ENCODE assay signal across 17 cellular contexts in genomic region chr3:31423522-31423921, GRCh38.
DNase-seq lines count a peak whose midpoint lies in the region; ATAC-seq and TF ChIP-seq lines count a peak whose summit lies in the region.
"Had no signal": no experiment of that assay in that cellular context is flagged by ENCODE, and none has a peak within 500 bp of the region (broad histone marks: within the 10 kb centered on the region; RNA-seq: fewer than 3 reads in every experiment).

No MANE protein-coding gene starts in this region.

- no peak overlapping the region for H3K23ac ChIP-seq in mesenchymal stem cell (ENCODE audit: low read length in 2 of 2)

- DNase-seq in AG08395 (ENCODE audit: low spot score) (peak; percentile 11), cardiac fibroblast (ENCODE audit: low read depth in 2 of 2) (peak; percentile 8 to 41), mesenchymal stem cell (peak; percentile 33), NCI-H2227 (lab: John Stamatoyannopoulos, UW; ENCODE audit: unreplicated experiment) (no peak)
- DNase-seq: ACHN; activated CD4-positive, alpha-beta memory T cell treated with anti-CD3 and anti-CD28 coated beads, Interleukin-2, amount 10 ng/mL, durations not matched to agents 7 days and 5 days; activated gamma-delta T cell treated with Interleukin-2 at 50 U/mL for 16 hours; cerebellar nuclear complex; DMS53; left cardiac atrium; NCI-H2081; upper lobe of left lung had no signal

- H3K18ac ChIP-seq in mesenchymal stem cell (ENCODE audit: low read depth in 1 of 2, low read length in 2 of 2) = peak overlapping the region in 1 of 2 experiments; percentile 43

- H3K4me3 ChIP-seq in Loucy (ENCODE audit: low read length, poor library complexity, severe bottlenecking) (no peak overlapping the region), cardiac fibroblast (replicated peaks in 1 of 2; ENCODE audit: low read depth in 2 of 2, low read length in 2 of 2) (no peak overlapping the region), mesenchymal stem cell (ENCODE audit: insufficient read depth in 1 of 2, low read depth in 1 of 2, low read length in 2 of 2) (no peak overlapping the region)
- H3K4me3 ChIP-seq: upper lobe of left lung had no signal

- ATAC-seq in HG02571 (IDR thresholded peaks at IDR 0.05; ENCODE audit: unreplicated experiment) (no peak), GM19395 (IDR thresholded peaks at IDR 0.05; ENCODE audit: unreplicated experiment) (no peak), HG03469 (IDR thresholded peaks at IDR 0.05; ENCODE audit: unreplicated experiment) (no peak)
- ATAC-seq: left cardiac atrium; natural killer cell treated with Interleukin-12 subunit alpha and Interleukin-12 subunit beta and Interleukin-15 and Interleukin-18, amount 100 ng/mL, for 72 hours had no signal

- H3K27me3 ChIP-seq in Loucy (ENCODE audit: insufficient read depth, low read length, poor library complexity, severe bottlenecking) (no peaks in the 10 kb centered on the region), mesenchymal stem cell (ENCODE audit: control insufficient read depth in 1 of 2, insufficient read depth in 1 of 2, low read length in 2 of 2) (no peaks in the 10 kb centered on the region)
- H3K27me3 ChIP-seq: upper lobe of left lung had no signal

- WGBS in mesenchymal stem cell = 100% methylated on average over 2 of the region's 3 CpGs

- no peak overlapping the region for H2BK15ac ChIP-seq in mesenchymal stem cell (ENCODE audit: low read depth, poor library complexity, severe bottlenecking)

- no peaks in the 10 kb centered on the region for H3K79me2 ChIP-seq in Loucy (ENCODE audit: insufficient read depth, low read length)

- no peak overlapping the region for H3K27ac ChIP-seq in mesenchymal stem cell (ENCODE audit: low read length, poor library complexity, severe bottlenecking)
- H3K27ac ChIP-seq: upper lobe of left lung had no signal

- no peak overlapping the region for H3K4me2 ChIP-seq in Loucy (ENCODE audit: low read depth, low read length, poor library complexity, severe bottlenecking)
- no peak overlapping the region for H3K4me2 ChIP-seq in mesenchymal stem cell (ENCODE audit: low read length, poor library complexity, severe bottlenecking)

- no peak overlapping the region for H3K9ac ChIP-seq in Loucy (ENCODE audit: low read depth, low read length, poor library complexity, severe bottlenecking)
- peak overlapping the region; percentile 56 for H3K9ac ChIP-seq in mesenchymal stem cell (ENCODE audit: low read length)

- no peak overlapping the region for H2BK120ac ChIP-seq in mesenchymal stem cell (ENCODE audit: low read depth, low read length)

- H3K4ac ChIP-seq in mesenchymal stem cell (ENCODE audit: low read depth in 1 of 2, low read length in 2 of 2) = no peak overlapping the region

- H4K20me1 ChIP-seq in Loucy (ENCODE audit: insufficient read depth, low read length, poor library complexity, severe bottlenecking) = no peaks in the 10 kb centered on the region

- peaks cover 12% of the 10 kb centered on the region for H3K4me1 ChIP-seq in Loucy (ENCODE audit: insufficient read depth, low read length, poor library complexity, severe bottlenecking)
- peaks cover 2% of the 10 kb centered on the region for H3K4me1 ChIP-seq in mesenchymal stem cell (ENCODE audit: control insufficient read depth, insufficient read depth, low read depth, low read length)
- H3K4me1 ChIP-seq: upper lobe of left lung had no signal

- no peak overlapping the region for H4K91ac ChIP-seq in mesenchymal stem cell (ENCODE audit: low read length)

- H3K9me3 ChIP-seq in Loucy (ENCODE audit: insufficient read depth, low read depth, low read length) (peaks cover 7% of the 10 kb centered on the region; the same call in 1 of the 2 replicates), mesenchymal stem cell (ENCODE audit: control insufficient read depth, low read length) (peaks cover 15% of the 10 kb centered on the region)
- H3K9me3 ChIP-seq: upper lobe of left lung had no signal

- H3F3A ChIP-seq in Loucy (ENCODE audit: low read depth) = no peaks in the 10 kb centered on the region

- H3K9me2 ChIP-seq in Loucy (replicated peaks; ENCODE audit: low read depth, low read length) = no peaks in the 10 kb centered on the region

- H2BK5ac ChIP-seq in mesenchymal stem cell (ENCODE audit: low read depth, low read length, poor library complexity, severe bottlenecking) = no peak overlapping the region

- H4K8ac ChIP-seq in mesenchymal stem cell (ENCODE audit: low read length) = no peak overlapping the region

- H2AFZ ChIP-seq in Loucy (ENCODE audit: low read length) = 0 out of 2 replicates have a peak overlapping the region, but pooled peaks have one; percentile 5
- H2AFZ ChIP-seq in mesenchymal stem cell (ENCODE audit: low read depth, low read length) = no peak overlapping the region

- no peaks in the 10 kb centered on the region for H3K79me1 ChIP-seq in mesenchymal stem cell (replicated peaks; ENCODE audit: low read length, poor library complexity, severe bottlenecking)

- H3K36me3 ChIP-seq in Loucy (ENCODE audit: insufficient read depth, low read length) (no peaks in the 10 kb centered on the region), mesenchymal stem cell (ENCODE audit: control insufficient read depth in 1 of 2, insufficient read depth in 2 of 2, low read depth in 1 of 2, low read length in 2 of 2) (no peaks in the 10 kb centered on the region)
- H3K36me3 ChIP-seq: upper lobe of left lung had no signal

- no peak overlapping the region for H3K14ac ChIP-seq in mesenchymal stem cell (ENCODE audit: low read length in 2 of 2)

- no peak overlapping the region for H2BK12ac ChIP-seq in mesenchymal stem cell (ENCODE audit: low read length in 2 of 2)

- TF ChIP-seq CTCF in Loucy (conservative IDR thresholded peaks at IDR 0.05; ENCODE audit: low read length) = no peak
- no peak for TF ChIP-seq CTCF in cardiac fibroblast (IDR thresholded peaks at IDR 0.05; ENCODE audit: low read depth, low read length)

- no peak overlapping the region for H2AK5ac ChIP-seq in mesenchymal stem cell (ENCODE audit: low read length, severe bottlenecking)
